Comparison of ENCODE assay signal across 19 cellular contexts in genomic region chr9:98002808-98003207, GRCh38. TPM values are rescaled to one million over a fixed set of nuclear protein-coding genes. Genes with fewer than 3 reads are reported as not detected.
DNase-seq lines count a peak whose midpoint lies in the region; ATAC-seq, FAIRE-seq and TF ChIP-seq lines count a peak whose summit lies in the region.
"Had no signal": no experiment of that assay in that cellular context is flagged by ENCODE, and none has a peak within 500 bp of the region (broad histone marks: within the 10 kb centered on the region; RNA-seq: fewer than 3 reads in every experiment).

No MANE protein-coding gene starts in this region.

- no peak overlapping the region for H3K9ac ChIP-seq in mammary epithelial cell (ENCODE audit: insufficient read depth, low read length)

- TF ChIP-seq POLR2A in breast epithelium (IDR thresholded peaks at IDR 0.05) = no peak

- peaks cover 6% of the 10 kb centered on the region for H4K20me1 ChIP-seq in mammary epithelial cell (ENCODE audit: insufficient read depth, low read length)

- no peak overlapping the region for H3K4me2 ChIP-seq in mammary epithelial cell (ENCODE audit: insufficient read depth, low read depth, low read length)

- dilution Hi-C loops in mammary epithelial cell (cut with HindIII; ENCODE audit: low sequenced_read_pairs) = no loop called here

- H3K36me3 ChIP-seq in mammary epithelial cell (ENCODE audit: insufficient read depth, low read length) (peaks cover 50% of the 10 kb centered on the region), breast epithelium (no peaks in the 10 kb centered on the region), A673 (ENCODE audit: insufficient read depth, low read length, poor library complexity, severe bottlenecking) (peaks cover 87% of the 10 kb centered on the region)
- H3K36me3 ChIP-seq in naive thymus-derived CD4-positive, alpha-beta T cell (ENCODE audit: control insufficient read depth in 2 of 3, insufficient read depth in 3 of 3, low read length in 3 of 3) = peaks cover 23 to 76% (median 25%) of the 10 kb centered on the region in 3 experiments

- TF ChIP-seq CTCF in MCF 10A (IDR thresholded peaks at IDR 0.05; ENCODE audit: unreplicated experiment) (no peak), mammary epithelial cell (conservative IDR thresholded peaks at IDR 0.05 in 1 of 2, IDR thresholded peaks at IDR 0.05 in 1 of 2; ENCODE audit: extremely low read depth in 1 of 2, insufficient read depth in 1 of 2, low read depth in 1 of 2, low read length in 2 of 2) (no peak), breast epithelium (IDR thresholded peaks at IDR 0.05) (no peak), A673 (conservative IDR thresholded peaks at IDR 0.05; ENCODE audit: low read depth, low read length) (no peak)

- no peak for FAIRE-seq in HTR-8/SVneo (lab: Jason Lieb, UNC)
- FAIRE-seq: urothelium cell line had no signal

- 0% methylated on average over 2 of the region's 2 CpGs for WGBS in mammary epithelial cell (ENCODE audit: low coverage, missing lambda C conversion rate)

- no peaks in the 10 kb centered on the region for H3K27me3 Mint-ChIP-seq in MCF 10A (ENCODE audit: insufficient read depth, unreplicated experiment)
- no peaks in the 10 kb centered on the region for H3K27me3 Mint-ChIP-seq in naive thymus-derived CD4-positive, alpha-beta T cell
- H3K27me3 Mint-ChIP-seq: stimulated activated naive B cell treated with anti-CD40 and anti-IgM and Interleukin-4, amounts not matched to agents 10 μg/mL and 1 μg/mL and 100 μg/mL, for 72 hours had no signal

- H3K79me2 ChIP-seq in mammary epithelial cell (ENCODE audit: insufficient read depth, low read length) = peaks cover 93% of the 10 kb centered on the region

- BruUV-seq in MCF 10A (replicated peaks; lab: Mats Ljungman, UMichigan) (no TSS peak), mammary epithelial cell (replicated peaks; lab: Mats Ljungman, UMichigan) (no TSS peak), A673 (replicated peaks; lab: Mats Ljungman, UMichigan) (no TSS peak)

- H3K4me3 ChIP-seq in mammary epithelial cell (replicated peaks in 1 of 3; ENCODE audit: insufficient read depth in 1 of 3, low read depth in 2 of 3, low read length in 3 of 3) (no peak overlapping the region), breast epithelium (no peak overlapping the region), A673 (ENCODE audit: low read depth, low read length, poor library complexity, severe bottlenecking) (no peak overlapping the region)
- no peak overlapping the region for H3K4me3 ChIP-seq in naive thymus-derived CD4-positive, alpha-beta T cell (ENCODE audit: low read length)
- H3K4me3 ChIP-seq: lung had no signal

- H3K36me3 Mint-ChIP-seq in MCF 10A (ENCODE audit: insufficient read depth, unreplicated experiment) = peaks cover 96% of the 10 kb centered on the region
- H3K36me3 Mint-ChIP-seq in naive thymus-derived CD4-positive, alpha-beta T cell = peaks cover 0 to 47% (median 30%) of the 10 kb centered on the region in 5 donors

- H3K9me3 ChIP-seq in mammary epithelial cell (replicated peaks; ENCODE audit: insufficient read depth, low read length) (no peaks in the 10 kb centered on the region), breast epithelium (no peaks in the 10 kb centered on the region), A673 (ENCODE audit: low read depth, low read length, poor library complexity, severe bottlenecking) (no peaks in the 10 kb centered on the region)
- H3K9me3 ChIP-seq in naive thymus-derived CD4-positive, alpha-beta T cell (ENCODE audit: control insufficient read depth in 2 of 3, low read length in 3 of 3) = no peaks in the 10 kb centered on the region

- peak overlapping the region; percentile 49 for H3K27ac Mint-ChIP-seq in MCF 10A (ENCODE audit: low read depth, unreplicated experiment)
- H3K27ac Mint-ChIP-seq in naive thymus-derived CD4-positive, alpha-beta T cell = peak overlapping the region in 4 of 9 donors; percentile 15 to 56 (median 39)
- H3K27ac Mint-ChIP-seq: nephron progenitor cell; stimulated activated naive B cell treated with anti-CD40 and anti-IgM and Interleukin-4, amounts not matched to agents 10 μg/mL and 1 μg/mL and 100 μg/mL, for 72 hours had no signal

- intact Hi-C loops in MCF 10A (cut with micrococcal nuclease) (no loop called here), mammary epithelial cell (cut with micrococcal nuclease) (no loop called here), breast epithelium (cut with DNase I; ENCODE audit: low total_unique reads) (no loop called here), A673 (cut with micrococcal nuclease; ENCODE audit: unreplicated experiment) (no loop called here)
- intact Hi-C loops in naive thymus-derived CD4-positive, alpha-beta T cell (cut with micrococcal nuclease) = no loop called here

- H3K27me3 ChIP-seq in mammary epithelial cell (ENCODE audit: insufficient read depth, low read length) (no peaks in the 10 kb centered on the region), breast epithelium (no peaks in the 10 kb centered on the region), A673 (replicated peaks; ENCODE audit: insufficient read depth, low read depth, low read length, poor library complexity) (no peaks in the 10 kb centered on the region)
- H3K27me3 ChIP-seq in naive thymus-derived CD4-positive, alpha-beta T cell (ENCODE audit: control insufficient read depth in 2 of 2, insufficient read depth in 2 of 2, low read length in 2 of 2) = no peaks in the 10 kb centered on the region

- H3K4me1 Mint-ChIP-seq in MCF 10A (ENCODE audit: insufficient read depth, unreplicated experiment) = no peaks in the 10 kb centered on the region
- peaks cover 6 to 56% (median 49%) of the 10 kb centered on the region in 7 donors for H3K4me1 Mint-ChIP-seq in naive thymus-derived CD4-positive, alpha-beta T cell
- H3K4me1 Mint-ChIP-seq: nephron progenitor cell had no signal

- CTCF ChIA-PET in MCF 10A (lab: Yijun Ruan, JAX) = interaction anchor here (0.6 to 0.9 kb wide), 3 partner anchors 16 to 101 kb away, joined by 3 read pairs; no protein-coding TSS in a partner anchor
- CTCF ChIA-PET in mammary epithelial cell (lab: Charles Lee; ENCODE audit: low non-redundant PET) = no interaction called here
- CTCF ChIA-PET in naive thymus-derived CD4-positive, alpha-beta T cell (lab: Charles Lee) = interaction anchor here (0.6 to 1.3 kb wide), 3 partner anchors 35 to 79 kb away, joined by 3 to 4 read pairs (median 3); no protein-coding TSS in a partner anchor
- CTCF ChIA-PET in A673 (lab: Charles Lee) = no interaction called here

- in situ Hi-C loops in mammary epithelial cell (cut with MboI; ENCODE audit: low sequenced_read_pairs in 2 of 2) = loop anchor here in 1 of 2 donors (25.0 kb wide), 1 partner anchor 234 kb away; no protein-coding TSS in a partner anchor

- POLR2A ChIA-PET in MCF 10A (lab: Yijun Ruan, JAX) = interaction anchor here (0.6 to 1.7 kb wide), 6 partner anchors 9 to 358 kb away, joined by 3 to 6 read pairs (median 4); partner anchors contain the start of genes ANP32B, NANS and TRMO
- POLR2A ChIA-PET in naive thymus-derived CD4-positive, alpha-beta T cell (lab: Charles Lee) = interaction anchor here (1.0 to 1.2 kb wide), 2 partner anchors 10 to 81 kb away, joined by 3 to 4 read pairs; partner anchors contain the start of gene TRMO
- POLR2A ChIA-PET in A673 (lab: Charles Lee; ENCODE audit: low non-redundant PET) = no interaction called here

- DNase-seq in MCF 10A (ENCODE audit: unreplicated experiment) (no peak), mammary epithelial cell (no peak), breast epithelium (ENCODE audit: low spot score in 2 of 2) (peak in 1 of 2 donors; percentile 47), HTR-8/SVneo (ENCODE audit: insufficient read length, low spot score) (no peak), A673 (ENCODE audit: low spot score) (no peak), putamen (ENCODE audit: low spot score) (no peak)
- no peak for DNase-seq in naive thymus-derived CD4-positive, alpha-beta T cell
- DNase-seq: activated CD8-positive, alpha-beta T cell treated with anti-CD3 and anti-CD28 coated beads, Interleukin-2, amount 10 ng/mL, durations not matched to agents 7 days and 5 days; COR-L47; cortex of kidney; NCI-H146; NCI-H510A; nephron progenitor cell; Right ventricle myocardium superior; stimulated activated naive B cell treated with anti-CD40 and anti-IgM and Interleukin-4, amounts not matched to agents 10 μg/mL and 1 μg/mL and 100 μg/mL, for 72 hours; T-helper 1 cell had no signal

- no peak for ATAC-seq in naive thymus-derived CD4-positive, alpha-beta T cell
- ATAC-seq in GM21515 (IDR thresholded peaks at IDR 0.05; ENCODE audit: unreplicated experiment) = no peak
- ATAC-seq: activated CD8-positive, alpha-beta T cell treated with anti-CD3 and anti-CD28 coated beads, Interleukin-2, amount 10 ng/mL, durations not matched to agents 7 days and 5 days; stimulated activated naive B cell treated with anti-CD40 and anti-IgM and Interleukin-4, amounts not matched to agents 10 μg/mL and 1 μg/mL and 100 μg/mL, for 72 hours had no signal

- H3K27ac ChIP-seq in mammary epithelial cell (ENCODE audit: insufficient read depth, low read depth, low read length) = no peak overlapping the region
- peak overlapping the region; percentile 73 to 75 for H3K27ac ChIP-seq in breast epithelium
- H3K27ac ChIP-seq in naive thymus-derived CD4-positive, alpha-beta T cell (ENCODE audit: low read depth, low read length) = peak overlapping the region; percentile 37
- H3K27ac ChIP-seq in A673 (ENCODE audit: low read depth, low read length, poor library complexity, severe bottlenecking) = no peak overlapping the region

- H3K4me1 ChIP-seq in mammary epithelial cell (ENCODE audit: insufficient read depth, low read length) = no peaks in the 10 kb centered on the region
- H3K4me1 ChIP-seq in breast epithelium = peaks cover 0 to 3% of the 10 kb centered on the region in 2 donors
- H3K4me1 ChIP-seq in naive thymus-derived CD4-positive, alpha-beta T cell (ENCODE audit: control insufficient read depth in 2 of 2, insufficient read depth in 2 of 2, low read length in 2 of 2) = peaks cover 0 to 7% of the 10 kb centered on the region in 2 donors
- no peaks in the 10 kb centered on the region for H3K4me1 ChIP-seq in A673 (ENCODE audit: insufficient read depth, low read length, poor library complexity, severe bottlenecking)

- no peak overlapping the region for H3K4me3 Mint-ChIP-seq in MCF 10A (ENCODE audit: unreplicated experiment)
- H3K4me3 Mint-ChIP-seq in naive thymus-derived CD4-positive, alpha-beta T cell = no peak overlapping the region
- H3K4me3 Mint-ChIP-seq: activated CD8-positive, alpha-beta T cell treated with anti-CD3 and anti-CD28 coated beads, Interleukin-2, amount 10 ng/mL, durations not matched to agents 7 days and 5 days; nephron progenitor cell; stimulated activated naive B cell treated with anti-CD40 and anti-IgM and Interleukin-4, amounts not matched to agents 10 μg/mL and 1 μg/mL and 100 μg/mL, for 72 hours had no signal

- no peaks in the 10 kb centered on the region for H3K9me3 Mint-ChIP-seq in MCF 10A (ENCODE audit: unreplicated experiment)
- H3K9me3 Mint-ChIP-seq in naive thymus-derived CD4-positive, alpha-beta T cell = peaks cover 0 to 2% (median 0%) of the 10 kb centered on the region in 11 donors
- H3K9me3 Mint-ChIP-seq: nephron progenitor cell; stimulated activated naive B cell treated with anti-CD40 and anti-IgM and Interleukin-4, amounts not matched to agents 10 μg/mL and 1 μg/mL and 100 μg/mL, for 72 hours had no signal

- H2AFZ ChIP-seq in mammary epithelial cell (ENCODE audit: low read depth, low read length) = no peak overlapping the region

RNA-seq across cellular contexts. Expression of gene ANP32B, which starts 19.7 kb away (rescaled TPM):
- total RNA-seq in MCF 10A (2022) (218 and 245 TPM in 2 replicates), mammary epithelial cell (100 to 1,000 TPM in 1 of 2 donors, 1 to 10 TPM in 1; 8.2 to 164 TPM), breast epithelium (10 to 100 TPM; 37.0 to 54.7 (median 44.0) TPM), A673 (2021) (237 and 246 TPM in 2 replicates)
- 36.6 TPM for polyA plus RNA-seq in mammary epithelial cell
- polyA minus RNA-seq in mammary epithelial cell = 63.0 TPM
- total RNA-seq in naive thymus-derived CD4-positive, alpha-beta T cell = 100 to 1,000 TPM; 143 to 267 (median 186) TPM
- polyA plus RNA-seq in naive thymus-derived CD4-positive, alpha-beta T cell = 100 to 1,000 TPM; 108 to 123 TPM

RNA-seq across cellular contexts. Expression of gene NANS, which starts 53.7 kb away (rescaled TPM):
- 80.8 and 102 TPM in 2 replicates for total RNA-seq in MCF 10A (2022)
- total RNA-seq in mammary epithelial cell = 10 to 100 TPM; 44.7 to 52.4 TPM
- 69.6 TPM for polyA plus RNA-seq in mammary epithelial cell
- 39.5 TPM for polyA minus RNA-seq in mammary epithelial cell
- total RNA-seq in breast epithelium = 10 to 100 TPM; 43.8 to 80.6 (median 54.7) TPM
- total RNA-seq in naive thymus-derived CD4-positive, alpha-beta T cell = 10 to 100 TPM; 16.3 to 58.9 (median 51.8) TPM
- 10 to 100 TPM; 33.0 to 33.2 TPM for polyA plus RNA-seq in naive thymus-derived CD4-positive, alpha-beta T cell
- 40.6 and 41.9 TPM in 2 replicates for total RNA-seq in A673 (2021)

Comparison
In these comparisons a context has a peak if more than half of its experiments do, and no peak if none do; other contexts are left out.
1. H3K27ac ChIP-seq: peak in breast epithelium (2 of 2) and naive thymus-derived CD4-positive, alpha-beta T cell (single experiment); none in mammary epithelial cell (single experiment) and A673 (single experiment).
2. CTCF ChIA-PET loops: an anchor here in MCF 10A (0.6 to 0.9 kb wide) and naive thymus-derived CD4-positive, alpha-beta T cell (0.6 to 1.3 kb wide); none called in mammary epithelial cell and A673.